ENCODE assay signal across 8 cellular contexts in the genomic region with DNA sequence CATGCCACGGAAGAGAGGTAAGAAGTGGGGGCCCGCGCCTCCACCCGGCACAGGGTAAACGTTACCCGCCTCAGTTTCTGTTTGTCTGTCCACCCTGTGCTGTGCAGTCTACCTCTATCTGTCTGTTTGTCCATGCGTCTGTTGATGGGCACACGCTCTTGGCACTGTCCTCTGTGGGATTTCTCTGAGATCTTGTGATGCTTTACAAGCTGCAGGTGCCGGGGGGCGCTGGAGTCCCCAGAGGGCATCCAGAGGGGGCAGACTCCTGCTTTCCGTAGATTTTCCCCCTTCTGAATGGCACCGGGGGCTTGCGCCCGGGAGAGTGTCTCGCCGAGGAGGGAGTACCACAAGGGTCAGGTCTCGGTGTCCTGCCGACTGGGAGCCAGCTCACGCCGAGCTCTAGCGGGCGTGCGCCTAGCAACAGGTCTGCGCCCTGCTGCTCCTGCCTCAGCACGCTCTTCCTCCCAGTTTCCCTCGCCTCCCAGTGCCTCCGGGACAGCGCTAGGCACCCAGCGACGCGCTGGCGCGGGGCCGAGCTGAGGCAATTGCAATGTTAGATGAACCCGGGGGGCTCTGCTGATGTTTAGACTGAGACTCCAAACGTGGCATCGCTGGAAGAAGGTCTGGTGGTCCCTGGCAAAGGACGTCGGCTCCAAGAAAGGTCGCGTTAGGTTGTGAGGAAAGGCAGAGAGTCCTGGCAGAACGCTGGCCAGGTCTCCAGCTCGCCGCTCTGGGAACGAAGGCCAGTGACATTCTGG. TPM values are rescaled to one million over a fixed set of nuclear protein-coding genes. Genes with fewer than 3 reads are reported as not detected.
A peak's percentile ranks its signal among the peaks of the same experiment; 100 is the strongest.
DNase-seq lines count a peak whose midpoint lies in the region; ATAC-seq and TF ChIP-seq lines count a peak whose summit lies in the region.

No MANE protein-coding gene starts in this region.

- peaks cover 18% of the 10 kb centered on the region for H3K23me2 ChIP-seq in H9 (ENCODE audit: insufficient read length, low read depth, low read length, poor library complexity, severe bottlenecking)

- intact Hi-C loops in heart left ventricle (cut with DNase I) (loop anchor here (1.0 to 10.0 kb wide), 14 partner anchors 158 to 325 kb away; no protein-coding TSS in a partner anchor), psoas muscle (cut with DNase I) (loop anchor here (2.0 to 10.0 kb wide), 6 partner anchors 83 to 213 kb away; partner anchors contain the start of gene ABHD17C (in 1 of the 2))

- no peak overlapping the region for H3K18ac ChIP-seq in H9 (ENCODE audit: insufficient read length, low read depth, low read length)

- no peak overlapping the region for H3T11ph ChIP-seq in H9 (ENCODE audit: low read length)

- TF ChIP-seq CTCF in H9 (conservative IDR thresholded peaks at IDR 0.05) (no peak), VCaP (conservative IDR thresholded peaks at IDR 0.05) (no peak), heart left ventricle (IDR thresholded peaks at IDR 0.05) (no peak), psoas muscle (IDR thresholded peaks at IDR 0.05) (no peak)

- no peak overlapping the region for H2BK120ac ChIP-seq in H9 (ENCODE audit: low read depth, low read length, poor library complexity, severe bottlenecking)

- no peak for TF ChIP-seq POLR2A in heart left ventricle (IDR thresholded peaks at IDR 0.05)

- H3K79me1 ChIP-seq in H9 (ENCODE audit: insufficient read depth, low read depth, low read length, poor library complexity, severe bottlenecking): no peaks in the 10 kb centered on the region

- in situ Hi-C loops in ACHN (cut with HindIII; ENCODE audit: low pct_ligation_motif_present, low pct_unique_long_range_greater_than_20kb, low sequenced_read_pairs): no loop called here

- H3K9ac ChIP-seq in H9 (ENCODE audit: extremely low read depth, insufficient read length, low read length): no peak overlapping the region

- H3K4ac ChIP-seq in H9 (ENCODE audit: low read depth, low read length): no peak overlapping the region

- no peak overlapping the region for H2AFZ ChIP-seq in H9 (ENCODE audit: low read length)

- H3K27ac Mint-ChIP-seq in H9: no peak overlapping the region; a peak in 1 of 7 replicates

- no peaks in the 10 kb centered on the region for H4K20me1 ChIP-seq in H9 (ENCODE audit: control insufficient read depth, insufficient read depth, insufficient read length)

- H2BK12ac ChIP-seq in H9 (ENCODE audit: insufficient read length, low read depth, low read length): no peak overlapping the region

- no peak overlapping the region for H2BK5ac ChIP-seq in H9 (ENCODE audit: insufficient read length, low read length)

- H2BK15ac ChIP-seq in H9 (ENCODE audit: low read depth, low read length): no peak overlapping the region

- no peak overlapping the region for H4K8ac ChIP-seq in H9 (replicated peaks; ENCODE audit: insufficient read length, low read depth, low read length)

- no peak overlapping the region for H2BK20ac ChIP-seq in H9 (ENCODE audit: low read depth, low read length, poor library complexity, severe bottlenecking)

- no peaks in the 10 kb centered on the region for H3K9me3 ChIP-seq in H9 (ENCODE audit: control insufficient read depth, low read depth, low read length)
- no peaks in the 10 kb centered on the region for H3K9me3 ChIP-seq in heart left ventricle
- no peaks in the 10 kb centered on the region for H3K9me3 ChIP-seq in psoas muscle

- no CpG with 5 or more reads among the region's 45 CpGs for WGBS in H9 (ENCODE audit: extremely low coverage, insufficient read length, low lambda C conversion rate)
- 2% methylated on average over 24 to 45 of the region's 45 CpGs for WGBS in heart left ventricle, 4 donors
- WGBS in psoas muscle, 3 donors: 1 to 2% (median 1%) methylated on average over 42 to 45 of the region's 45 CpGs

- H3K4me2 ChIP-seq in H9 (ENCODE audit: insufficient read depth, insufficient read length, low read length): peak overlapping the region; percentile 94

- no peaks in the 10 kb centered on the region for H3K79me2 ChIP-seq in H9 (ENCODE audit: insufficient read depth, low read length)

- H3K56ac ChIP-seq in H9 (ENCODE audit: insufficient read length, low read depth, low read length): no peak overlapping the region

- H3K4me1 ChIP-seq in H9 (ENCODE audit: insufficient read depth, low read length): no peaks in the 10 kb centered on the region
- H3K4me1 ChIP-seq in heart left ventricle: peaks cover 2 to 49% (median 31%) of the 10 kb centered on the region in 12 donors
- peaks cover 12% of the 10 kb centered on the region for H3K4me1 ChIP-seq in psoas muscle

- peaks cover 8% of the 10 kb centered on the region; the same call in 1 of the 2 replicates for H3K27me3 ChIP-seq in H9 (ENCODE audit: insufficient read depth, low read length)
- peaks cover 0 to 56% (median 19%) of the 10 kb centered on the region in 9 donors for H3K27me3 ChIP-seq in heart left ventricle
- H3K27me3 ChIP-seq in psoas muscle (ENCODE audit: insufficient read depth in 3 of 3, low read length in 2 of 3): peaks cover 0 to 36% (median 17%) of the 10 kb centered on the region in 3 donors

- H3K27me3 Mint-ChIP-seq in H9 (ENCODE audit: low read depth): peaks cover 73% of the 10 kb centered on the region

- no peaks in the 10 kb centered on the region for H3K36me3 Mint-ChIP-seq in H9 (ENCODE audit: insufficient read depth in 1 of 3, low read depth in 3 of 3)

- H3K4me1 Mint-ChIP-seq in H9: peaks cover 12% of the 10 kb centered on the region in 2 experiments

- no peaks in the 10 kb centered on the region for H3K9me3 Mint-ChIP-seq in H9

- H3K4me3 ChIP-seq in heart left ventricle: peak overlapping the region; percentile 38 to 65 (median 50)
- H3K4me3 ChIP-seq in psoas muscle: peak overlapping the region; percentile 70

- peak overlapping the region; percentile 62 to 81 for H3K4me3 Mint-ChIP-seq in H9

- H3K27ac ChIP-seq in H9 (ENCODE audit: insufficient read length, low read depth, low read length) (no peak overlapping the region), VCaP (peak overlapping the region; percentile 72), heart left ventricle (no peak overlapping the region), psoas muscle (no peak overlapping the region)

- DNase-seq in ACHN (peak; percentile 25), H9 (peak; percentile 54), heart left ventricle (peak in 1 of 5 donors; percentile 34), psoas muscle (peak; percentile 14 to 53), kidney glomerular epithelial cell (lab: John Stamatoyannopoulos, UW) (no peak)

- ATAC-seq in heart left ventricle (peak; percentile 25 to 39 (median 35)), psoas muscle (peak in 1 of 4 donors; percentile 27), HG03139 (IDR thresholded peaks at IDR 0.05; ENCODE audit: unreplicated experiment) (no peak)
- no peak for ATAC-seq in activated CD4-positive, CD25-positive, alpha-beta regulatory T cell treated with anti-CD3 and anti-CD28 coated beads, Interleukin-2, amount 50 U/mL, for 24 hours

- no peak overlapping the region for H3K23ac ChIP-seq in H9 (ENCODE audit: insufficient read length, low read depth, low read length)

- H3K14ac ChIP-seq in H9 (ENCODE audit: insufficient read depth, low read length): no peak overlapping the region; the same call in 1 of the 2 replicates

- no peak overlapping the region for H2AK5ac ChIP-seq in H9 (ENCODE audit: insufficient read length, low read length)

- no peaks in the 10 kb centered on the region for H3K36me3 ChIP-seq in heart left ventricle
- no peaks in the 10 kb centered on the region for H3K36me3 ChIP-seq in psoas muscle (ENCODE audit: insufficient read depth in 1 of 2, low read depth in 1 of 2)

- H4K91ac ChIP-seq in H9 (ENCODE audit: insufficient read length, low read depth, low read length): no peak overlapping the region

- H4K5ac ChIP-seq in H9 (ENCODE audit: insufficient read length, low read depth, low read length): no peak overlapping the region

RNA-seq across cellular contexts. Expression of gene CEMIP, which starts 0.7 kb away (rescaled TPM):
- total RNA-seq in H9 (2021): 0.09 and 0.26 TPM in 2 replicates
- 1 to 10 TPM in 2 of 9 donors, under 1 TPM in 7; 0.04 to 9.6 (median 0.23) TPM for total RNA-seq in heart left ventricle
- polyA plus RNA-seq in heart left ventricle: under 1 TPM; 0.08 to 0.19 TPM
- total RNA-seq in psoas muscle: under 1 TPM; 0.04 to 0.96 (median 0.41) TPM
- under 1 TPM; under 0.01 to 0.04 (median 0.01) TPM for polyA plus RNA-seq in psoas muscle

Comparison
In these comparisons a context has a peak if more than half of its experiments do, and no peak if none do; other contexts are left out.
1. ATAC-seq: peak in heart left ventricle (4 of 4); none in HG03139 (single experiment) and activated CD4-positive, CD25-positive, alpha-beta regulatory T cell treated with anti-CD3 and anti-CD28 coated beads, Interleukin-2, amount 50 U/mL, for 24 hours (0 of 2).